16 cellular contexts compared by ENCODE assay signal in the genomic region with DNA sequence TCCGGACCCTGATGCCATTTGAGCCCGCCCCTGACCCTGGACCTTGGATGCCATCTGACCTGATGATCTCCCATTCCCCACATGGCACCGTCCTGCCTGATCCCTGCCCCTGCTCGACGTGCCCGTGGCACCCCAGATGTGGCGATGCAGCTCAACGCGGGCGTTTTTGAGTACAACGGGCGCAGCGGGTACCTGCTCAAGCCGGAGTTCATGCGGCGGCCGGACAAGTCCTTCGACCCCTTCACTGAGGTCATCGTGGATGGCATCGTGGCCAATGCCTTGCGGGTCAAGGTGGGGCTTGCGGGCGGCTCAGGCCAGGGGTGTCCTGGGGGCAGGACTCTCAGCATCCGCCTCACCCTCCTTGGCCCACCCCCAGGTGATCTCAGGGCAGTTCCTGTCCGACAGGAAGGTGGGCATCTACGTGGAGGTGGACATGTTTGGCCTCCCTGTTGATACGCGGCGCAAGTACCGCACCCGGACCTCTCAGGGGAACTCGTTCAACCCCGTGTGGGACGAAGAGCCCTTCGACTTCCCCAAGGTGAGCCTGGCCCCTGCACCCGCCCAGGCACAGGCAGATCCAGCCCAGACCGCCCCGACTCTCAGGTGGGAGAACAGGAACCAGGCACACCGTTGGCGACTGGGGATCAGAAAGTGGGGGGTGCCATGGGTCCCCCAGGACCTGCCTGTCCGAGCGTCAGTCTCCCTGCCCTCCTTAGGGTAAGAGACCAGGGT. TPM values are rescaled to one million over a fixed set of nuclear protein-coding genes. Genes with fewer than 3 reads are reported as not detected.
DNase-seq lines count a peak whose midpoint lies in the region; ATAC-seq, FAIRE-seq and TF ChIP-seq lines count a peak whose summit lies in the region.
"Had no signal": no experiment of that assay in that cellular context is flagged by ENCODE, and none has a peak within 500 bp of the region (broad histone marks: within the 10 kb centered on the region; RNA-seq: fewer than 3 reads in every experiment).

No MANE protein-coding gene starts in this region.

- H3K4me3 ChIP-seq in IMR-90 (ENCODE audit: insufficient read depth, low read depth, low read length) = no peak overlapping the region
- no peak overlapping the region for H3K4me3 ChIP-seq in astrocyte (ENCODE audit: insufficient read depth, low read depth, low read length)
- no peak overlapping the region for H3K4me3 ChIP-seq in trophoblast cell (ENCODE audit: low read depth, low read length)
- H3K4me3 ChIP-seq: GM12878, Peyer's patch had no signal

- no peak overlapping the region for H3K9ac ChIP-seq in IMR-90 (ENCODE audit: low read depth, low read length)
- peak overlapping the region; percentile 47 for H3K9ac ChIP-seq in astrocyte (ENCODE audit: low read length)
- H3K9ac ChIP-seq in trophoblast cell (ENCODE audit: low read length) = no peak overlapping the region

- no peak for DNase-seq in IMR-90
- no peak for DNase-seq in astrocyte (ENCODE audit: low read depth)
- no peak for DNase-seq in trophoblast cell
- DNase-seq in ureter (ENCODE audit: low spot score) = no peak
- DNase-seq: ACHN; CD4-positive, alpha-beta memory T cell; DMS79; H7; NCI-H1417 treated with DMSO at 0.1 percent for 48 hours; NCI-H2029; NCI-H510A treated with DMSO at 0.1 percent for 48 hours; Peyer's patch; SHP77 treated with DMSO at 0.1 percent for 48 hours had no signal

- H3K14ac ChIP-seq in IMR-90 (replicated peaks; ENCODE audit: low read depth, low read length) (no peak overlapping the region), trophoblast cell (ENCODE audit: low read length) (no peak overlapping the region)

- H3K27ac ChIP-seq in IMR-90 (ENCODE audit: insufficient read depth, low read length) = no peak overlapping the region
- peak overlapping the region; percentile 34 for H3K27ac ChIP-seq in astrocyte (ENCODE audit: low read depth, low read length)
- H3K27ac ChIP-seq in trophoblast cell (ENCODE audit: low read depth, low read length) = peak overlapping the region; percentile 59
- H3K27ac ChIP-seq: Peyer's patch had no signal

- H2AK9ac ChIP-seq in IMR-90 (replicated peaks; ENCODE audit: low read depth, low read length, poor library complexity) = peak overlapping the region; percentile 75

- peaks cover 7 to 30% of the 10 kb centered on the region in 2 experiments; a peak in 1 of 4 replicates for H3K79me1 ChIP-seq in IMR-90 (ENCODE audit: low read depth in 1 of 2, low read length in 2 of 2)
- H3K79me1 ChIP-seq in trophoblast cell (ENCODE audit: low read length) = peaks cover 14% of the 10 kb centered on the region

- H4K12ac ChIP-seq in trophoblast cell (ENCODE audit: low read depth, low read length) = no peak overlapping the region

- peak overlapping the region; percentile 91 for H3K27ac Mint-ChIP-seq in astrocyte (ENCODE audit: unreplicated experiment)

- H2BK15ac ChIP-seq in IMR-90 (ENCODE audit: low read depth, low read length) = no peak overlapping the region

- no peak overlapping the region for H4K5ac ChIP-seq in IMR-90 (ENCODE audit: low read depth, low read length)

- H3K9me3 Mint-ChIP-seq in astrocyte (ENCODE audit: unreplicated experiment) = peaks cover 2% of the 10 kb centered on the region
- H3K9me3 Mint-ChIP-seq: CD4-positive, alpha-beta memory T cell had no signal

- H2AFZ ChIP-seq in IMR-90 (replicated peaks; ENCODE audit: low read length, poor library complexity) (peak overlapping the region; percentile 40), astrocyte (ENCODE audit: low read depth, low read length) (no peak overlapping the region), trophoblast cell (ENCODE audit: insufficient read depth, low read length, poor library complexity) (no peak overlapping the region)

- FAIRE-seq in astrocyte (lab: Jason Lieb, UNC) = no peak
- FAIRE-seq: GM12878, GM18507 had no signal

- no peak for TF ChIP-seq RAD21 in IMR-90 (IDR thresholded peaks at IDR 0.05; ENCODE audit: low read length)

- H3K36me3 ChIP-seq in IMR-90 (ENCODE audit: control insufficient read depth, insufficient read depth, low read length) = peaks cover 59% of the 10 kb centered on the region
- H3K36me3 ChIP-seq in astrocyte (ENCODE audit: insufficient read depth, low read length) = peaks cover 21% of the 10 kb centered on the region
- H3K36me3 ChIP-seq in trophoblast cell (ENCODE audit: control insufficient read depth in 1 of 2, insufficient read depth in 2 of 2, low read length in 2 of 2) = peaks cover 77 to 85% of the 10 kb centered on the region in 2 experiments

- CTCF ChIA-PET in IMR-90 (lab: Yijun Ruan, JAX) = no interaction called here

- no peak overlapping the region for H4K91ac ChIP-seq in IMR-90 (ENCODE audit: insufficient read depth, low read depth, low read length)
- H4K91ac ChIP-seq in trophoblast cell (ENCODE audit: low read depth, low read length) = peak overlapping the region; percentile 28

- H2BK5ac ChIP-seq in IMR-90 (ENCODE audit: low read depth, low read length, poor library complexity, severe bottlenecking) (peak overlapping the region; percentile 34), trophoblast cell (ENCODE audit: low read depth, low read length, poor library complexity) (no peak overlapping the region)

- H3K18ac ChIP-seq in IMR-90 (ENCODE audit: low read depth, low read length) (no peak overlapping the region), trophoblast cell (ENCODE audit: low read length) (peak overlapping the region; percentile 31)

- TF ChIP-seq CTCF in IMR-90 (conservative IDR thresholded peaks at IDR 0.05; ENCODE audit: low read depth, low read length) (no peak), astrocyte (IDR thresholded peaks at IDR 0.05; ENCODE audit: insufficient read depth, low read depth, low read length) (no peak)

- H4K8ac ChIP-seq in IMR-90 (ENCODE audit: low read depth in 2 of 2, low read length in 2 of 2) = 0 out of 4 replicates have a peak overlapping the region, but pooled peaks of 1 of the 2 experiments have one; percentile 61
- no peak overlapping the region for H4K8ac ChIP-seq in trophoblast cell (ENCODE audit: low read depth, low read length)

- dilution Hi-C loops in IMR-90 (cut with HindIII; ENCODE audit: low sequenced_read_pairs, unreplicated experiment) = no loop called here

- 98% methylated on average over 30 of the region's 42 CpGs; no CpG with 5 or more reads in 1 of the 2 experiments for WGBS in IMR-90 (ENCODE audit: extremely low coverage in 2 of 2, insufficient read length in 1 of 2), 2 experiments
- no CpG with 5 or more reads among the region's 42 CpGs for WGBS in trophoblast cell (ENCODE audit: extremely low coverage, insufficient coverage, insufficient read length)

- no peak for ATAC-seq in IMR-90 (ENCODE audit: low read depth)
- no peak for ATAC-seq in HG03432 (IDR thresholded peaks at IDR 0.05; ENCODE audit: unreplicated experiment)
- ATAC-seq: GM12878 had no signal

- H4K20me1 ChIP-seq in IMR-90 (ENCODE audit: insufficient read depth, low read length) = no peaks in the 10 kb centered on the region
- H4K20me1 ChIP-seq in astrocyte (ENCODE audit: insufficient read depth, low read length) = peaks cover 34% of the 10 kb centered on the region

- H3K4me1 Mint-ChIP-seq in astrocyte (ENCODE audit: low read depth, unreplicated experiment) = peaks cover 11% of the 10 kb centered on the region

- H3K9me3 ChIP-seq in IMR-90 (ENCODE audit: control insufficient read depth, insufficient read depth, low read length) = no peaks in the 10 kb centered on the region
- no peaks in the 10 kb centered on the region for H3K9me3 ChIP-seq in astrocyte (ENCODE audit: insufficient read depth, low read depth, low read length)
- H3K9me3 ChIP-seq in trophoblast cell (ENCODE audit: insufficient read depth, low read depth, low read length) = peaks cover 4% of the 10 kb centered on the region
- H3K9me3 ChIP-seq: Peyer's patch had no signal

- H3K4me1 ChIP-seq in IMR-90 (ENCODE audit: control insufficient read depth, insufficient read depth, low read length) (peaks cover 9% of the 10 kb centered on the region), astrocyte (ENCODE audit: insufficient read depth, low read length) (peaks cover 19% of the 10 kb centered on the region), trophoblast cell (ENCODE audit: control insufficient read depth in 1 of 2, insufficient read depth in 2 of 2, low read length in 2 of 2) (peaks cover 23 to 28% of the 10 kb centered on the region in 2 experiments)

- in situ Hi-C loops in IMR-90 (cut with MboI; ENCODE audit: low sequenced_read_pairs) = no loop called here

- H3K36me3 Mint-ChIP-seq in astrocyte (ENCODE audit: low read depth, unreplicated experiment) = peaks cover 28% of the 10 kb centered on the region

- H3K79me2 ChIP-seq in astrocyte (ENCODE audit: insufficient read depth, low read length) (no peaks in the 10 kb centered on the region), trophoblast cell (ENCODE audit: control insufficient read depth, insufficient read depth, low read length, poor library complexity) (no peaks in the 10 kb centered on the region)

- H3K4me2 ChIP-seq in IMR-90 (ENCODE audit: low read depth, low read length) (no peak overlapping the region), astrocyte (ENCODE audit: low read length) (peak overlapping the region; percentile 36), trophoblast cell (ENCODE audit: low read length) (no peak overlapping the region)

- H3K56ac ChIP-seq in IMR-90 (ENCODE audit: extremely low read depth, insufficient read depth, low read length) = no peak overlapping the region

- no peaks in the 10 kb centered on the region for H3K27me3 ChIP-seq in IMR-90 (ENCODE audit: control insufficient read depth, insufficient read depth, low read length)
- no peaks in the 10 kb centered on the region for H3K27me3 ChIP-seq in astrocyte (ENCODE audit: insufficient read depth, low read length)
- H3K27me3 ChIP-seq in trophoblast cell (ENCODE audit: insufficient read depth, low read length) = no peaks in the 10 kb centered on the region
- H3K27me3 ChIP-seq: Peyer's patch had no signal

- intact Hi-C loops in IMR-90 (cut with micrococcal nuclease) = no loop called here

- H2AK5ac ChIP-seq in IMR-90 (ENCODE audit: low read depth, low read length) (0 out of 2 replicates have a peak overlapping the region, but pooled peaks have one; percentile 3), trophoblast cell (ENCODE audit: low read length) (peak overlapping the region; percentile 42)

- H2BK120ac ChIP-seq in IMR-90 (ENCODE audit: low read depth, low read length) (no peak overlapping the region), trophoblast cell (ENCODE audit: insufficient read depth, low read length, poor library complexity) (no peak overlapping the region)

- BruUV-seq in IMR-90 (replicated peaks; lab: Mats Ljungman, UMichigan) = no TSS peak

- POLR2A ChIA-PET in IMR-90 (lab: Charles Lee; ENCODE audit: unreplicated experiment) = no interaction called here

- H3K27me3 Mint-ChIP-seq in astrocyte (ENCODE audit: low read depth, unreplicated experiment) = no peaks in the 10 kb centered on the region
- H3K27me3 Mint-ChIP-seq: CD4-positive, alpha-beta memory T cell had no signal

- H3K4me3 Mint-ChIP-seq in astrocyte (ENCODE audit: unreplicated experiment) = no peak overlapping the region

- H2BK20ac ChIP-seq in IMR-90 (ENCODE audit: low read depth, low read length) = no peak overlapping the region

- H3K9me1 ChIP-seq in IMR-90 (ENCODE audit: insufficient read depth, low read length) = 0 out of 2 replicates have a peak, but pooled peaks cover 5% of the 10 kb centered on the region

- H3K4ac ChIP-seq in IMR-90 (ENCODE audit: low read depth, low read length) = no peak overlapping the region
- H3K4ac ChIP-seq in trophoblast cell (ENCODE audit: low read depth, low read length) = no peak overlapping the region

- H2BK12ac ChIP-seq in trophoblast cell (ENCODE audit: low read length) = peak overlapping the region; percentile 44

- no peak for TF ChIP-seq POLR2A in IMR-90 (IDR thresholded peaks at IDR 0.05; ENCODE audit: low read depth, low read length)

- H3K23ac ChIP-seq in IMR-90 (ENCODE audit: low read depth, low read length) = no peak overlapping the region
- H3K23ac ChIP-seq in trophoblast cell (ENCODE audit: low read length) = no peak overlapping the region

RNA-seq across cellular contexts. Expression of gene PLCB3, which starts 11.1 kb away (rescaled TPM):
- total RNA-seq in IMR-90 (2012; rRNA removed) = 24.9 and 26.9 TPM in 2 replicates
- polyA plus RNA-seq in IMR-90 (2012; rRNA removed) = 23.9 and 25.9 TPM in 2 replicates
- polyA plus RNA-seq in IMR-90 (2012; cell fraction: cytosol; rRNA removed) = 15.3 and 21.3 TPM in 2 replicates
- 51.9 and 93.7 TPM in 2 replicates for polyA plus RNA-seq in IMR-90 (2012; cell fraction: nucleus; rRNA removed; ENCODE audit: low replicate concordance)
- total RNA-seq in astrocyte = 48.7 and 50.9 TPM in 2 replicates
- polyA plus RNA-seq in trophoblast cell (2013) = 26.2 and 26.8 TPM in 2 replicates
- total RNA-seq in ureter = 33.5 TPM

RNA-seq across cellular contexts. Expression of gene PPP1R14B, which starts 15.7 kb away (rescaled TPM):
- 176 and 206 TPM in 2 replicates for total RNA-seq in IMR-90 (2012; rRNA removed)
- 257 and 355 TPM in 2 replicates for polyA plus RNA-seq in IMR-90 (2012; rRNA removed)
- 272 and 281 TPM in 2 replicates for polyA plus RNA-seq in IMR-90 (2012; cell fraction: cytosol; rRNA removed)
- polyA plus RNA-seq in IMR-90 (2012; cell fraction: nucleus; rRNA removed; ENCODE audit: low replicate concordance) = 133 and 164 TPM in 2 replicates
- total RNA-seq in astrocyte = 338 and 370 TPM in 2 replicates
- 390 and 396 TPM in 2 replicates for polyA plus RNA-seq in trophoblast cell (2013)
- total RNA-seq in ureter = 136 TPM

RNA-seq across cellular contexts. Expression of gene FKBP2, which starts 21.5 kb away (rescaled TPM):
- total RNA-seq in IMR-90 (2012; rRNA removed) = 36.2 and 62.5 TPM in 2 replicates
- polyA plus RNA-seq in IMR-90 (2012; rRNA removed) = 68.6 and 76.4 TPM in 2 replicates
- 114 and 135 TPM in 2 replicates for polyA plus RNA-seq in IMR-90 (2012; cell fraction: cytosol; rRNA removed)
- polyA plus RNA-seq in IMR-90 (2012; cell fraction: nucleus; rRNA removed; ENCODE audit: low replicate concordance) = 46.8 and 53.6 TPM in 2 replicates
- 41.5 and 45.6 TPM in 2 replicates for total RNA-seq in astrocyte
- polyA plus RNA-seq in trophoblast cell (2013) = 78.2 and 80.2 TPM in 2 replicates
- total RNA-seq in ureter = 55.7 TPM

RNA-seq across cellular contexts. Expression of gene BAD, which starts 22.0 kb away (rescaled TPM):
- total RNA-seq in IMR-90 (2012; rRNA removed) (27.5 and 30.3 TPM in 2 replicates), astrocyte (43.6 and 46.6 TPM in 2 replicates), ureter (43.0 TPM)
- polyA plus RNA-seq in IMR-90 (2012; rRNA removed) = 68.0 and 88.6 TPM in 2 replicates
- 47.7 and 81.8 TPM in 2 replicates for polyA plus RNA-seq in IMR-90 (2012; cell fraction: cytosol; rRNA removed)
- 24.4 and 39.1 TPM in 2 replicates for polyA plus RNA-seq in IMR-90 (2012; cell fraction: nucleus; rRNA removed; ENCODE audit: low replicate concordance)
- 48.1 and 49.0 TPM in 2 replicates for polyA plus RNA-seq in trophoblast cell (2013)

RNA-seq across cellular contexts. Expression of gene GPR137, which starts 23.2 kb away (rescaled TPM):
- total RNA-seq in IMR-90 (2012; rRNA removed) = 2.8 and 3.6 TPM in 2 replicates
- polyA plus RNA-seq in IMR-90 (2012; rRNA removed) = 26.0 and 31.8 TPM in 2 replicates
- 21.0 and 34.1 TPM in 2 replicates for polyA plus RNA-seq in IMR-90 (2012; cell fraction: cytosol; rRNA removed)
- polyA plus RNA-seq in IMR-90 (2012; cell fraction: nucleus; rRNA removed; ENCODE audit: low replicate concordance) = 40.1 and 102 TPM in 2 replicates
- total RNA-seq in astrocyte = 46.8 and 48.5 TPM in 2 replicates
- 35.4 and 37.0 TPM in 2 replicates for polyA plus RNA-seq in trophoblast cell (2013)
- total RNA-seq in ureter = 31.0 TPM
